ENCODE assay signal across 28 cellular contexts in the genomic region with DNA sequence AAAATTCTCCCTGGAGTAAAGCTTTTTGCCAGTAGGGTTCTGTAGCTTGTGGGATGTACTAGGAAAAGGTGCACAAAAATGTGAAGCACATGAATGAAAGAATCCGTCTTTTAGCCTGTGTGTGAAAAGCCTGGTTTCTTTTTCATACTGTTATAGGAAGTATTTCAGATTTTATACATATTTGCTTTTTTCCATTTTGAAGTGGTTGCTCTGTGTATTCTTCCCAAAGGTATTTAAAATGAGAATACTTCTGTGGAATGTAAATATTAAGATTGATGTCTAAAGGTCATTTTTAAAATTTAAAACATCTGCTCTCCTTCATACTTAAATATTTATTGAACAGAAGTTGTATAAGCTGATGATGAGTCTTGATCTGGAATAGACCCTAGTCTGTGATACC.
"Had no signal": no experiment of that assay in that cellular context is flagged by ENCODE, and none has a peak within 500 bp of the region (broad histone marks: within the 10 kb centered on the region; RNA-seq: fewer than 3 reads in every experiment).

No MANE protein-coding gene starts in this region.

- H3K27ac Mint-ChIP-seq: activated CD4-positive, alpha-beta memory T cell treated with anti-CD3 and anti-CD28 coated beads for 36 hours; activated CD4-positive, alpha-beta T cell treated with anti-CD3 and anti-CD28 coated beads, Interleukin-2, amount 10 ng/mL, durations not matched to agents 24 days and 14 days; activated naive CD4-positive, alpha-beta T cell treated with anti-CD3 and anti-CD28 coated beads, Interleukin-2, amount 10 ng/mL, durations not matched to agents 7 days and 5 days; activated T-cell treated with anti-CD3 and anti-CD28 coated beads, Interleukin-2, amount 50 U/mL, for 24 hours; natural killer cell treated with Interleukin-12 subunit alpha and Interleukin-12 subunit beta and Interleukin-15 and Interleukin-18, amount 100 ng/mL, for 72 hours; stimulated activated naive CD8-positive, alpha-beta T cell treated with anti-CD3 and anti-CD28 coated beads, Interleukin-15, Interleukin-2, amounts not matched to agents 100 ng/mL and 50 ng/mL, for 24 hours; T-helper 1 cell treated with Interleukin-12 subunit alpha and Interleukin-12 subunit beta and Interleukin-4 antibody, amounts not matched to agents 30 μg/mL and 1 μg/mL, for 36 hours had no signal

- H3K4me3 ChIP-seq: colonic mucosa, left ventricle myocardium inferior, lung, mucosa of descending colon, ovary, right lobe of liver, thoracic aorta, uterus had no signal

- DNase-seq: activated CD4-positive, alpha-beta memory T cell treated with anti-CD3 and anti-CD28 coated beads for 36 hours; activated CD4-positive, alpha-beta T cell treated with anti-CD3 and anti-CD28 coated beads, Interleukin-2, amount 10 ng/mL, durations not matched to agents 24 days and 14 days; activated CD8-positive, alpha-beta memory T cell treated with anti-CD3 and anti-CD28 coated beads, Interleukin-2, amount 50 U/mL, for 48 hours; activated gamma-delta T cell; activated naive CD4-positive, alpha-beta T cell treated with anti-CD3 and anti-CD28 coated beads, Interleukin-2, amount 10 ng/mL, durations not matched to agents 7 days and 5 days; activated T-cell treated with anti-CD3 and anti-CD28 coated beads, Interleukin-2, amount 50 U/mL, for 24 hours; amniotic stem cell; colonic mucosa; effector CD8-positive, alpha-beta T cell; left ventricle myocardium inferior; mesendoderm; mucosa of descending colon; ovary; right lobe of liver; stimulated activated CD4-positive, alpha-beta T cell treated with anti-CD3 and anti-CD28 coated beads, Interleukin-12 subunit alpha, Interleukin-12 subunit beta, amount 100 ng/mL, for 4 hours; stimulated activated CD4-positive, alpha-beta T cell treated with anti-CD3 and anti-CD28 coated beads, Interleukin-4, amount 100 ng/mL, for 1 hour; T-helper 9 cell; uterus; WERI-Rb-1 had no signal

- H3K4me1 Mint-ChIP-seq: activated CD4-positive, alpha-beta T cell treated with anti-CD3 and anti-CD28 coated beads, Interleukin-2, amount 10 ng/mL, durations not matched to agents 24 days and 14 days; activated naive CD4-positive, alpha-beta T cell treated with anti-CD3 and anti-CD28 coated beads, Interleukin-2, amount 10 ng/mL, durations not matched to agents 7 days and 5 days; central memory CD8-positive, alpha-beta T cell had no signal

- H3K9me3 ChIP-seq: colonic mucosa, left ventricle myocardium inferior, mucosa of descending colon, ovary, right lobe of liver, thoracic aorta, uterus had no signal

- H3K4me3 Mint-ChIP-seq: activated CD4-positive, alpha-beta memory T cell treated with anti-CD3 and anti-CD28 coated beads for 36 hours; activated CD4-positive, alpha-beta T cell treated with anti-CD3 and anti-CD28 coated beads, Interleukin-2, amount 10 ng/mL, durations not matched to agents 24 days and 14 days; activated naive CD4-positive, alpha-beta T cell treated with anti-CD3 and anti-CD28 coated beads, Interleukin-2, amount 10 ng/mL, durations not matched to agents 7 days and 5 days; activated T-cell treated with anti-CD3 and anti-CD28 coated beads, Interleukin-2, amount 50 U/mL, for 24 hours; central memory CD8-positive, alpha-beta T cell; natural killer cell treated with Interleukin-12 subunit alpha and Interleukin-12 subunit beta and Interleukin-15 and Interleukin-18, amount 100 ng/mL, for 72 hours; stimulated activated naive CD8-positive, alpha-beta T cell treated with anti-CD3 and anti-CD28 coated beads, Interleukin-15, Interleukin-2, amounts not matched to agents 100 ng/mL and 50 ng/mL, for 24 hours; T-helper 1 cell treated with Interleukin-12 subunit alpha and Interleukin-12 subunit beta and Interleukin-4 antibody, amounts not matched to agents 30 μg/mL and 1 μg/mL, for 36 hours had no signal

- H3K9me3 Mint-ChIP-seq: activated CD4-positive, alpha-beta memory T cell treated with anti-CD3 and anti-CD28 coated beads for 36 hours; activated CD4-positive, alpha-beta T cell treated with anti-CD3 and anti-CD28 coated beads, Interleukin-2, amount 10 ng/mL, durations not matched to agents 24 days and 14 days; activated naive CD4-positive, alpha-beta T cell treated with anti-CD3 and anti-CD28 coated beads, Interleukin-2, amount 10 ng/mL, durations not matched to agents 7 days and 5 days; T-helper 1 cell treated with Interleukin-12 subunit alpha and Interleukin-12 subunit beta and Interleukin-4 antibody, amounts not matched to agents 30 μg/mL and 1 μg/mL, for 36 hours had no signal

- ATAC-seq: activated CD4-positive, CD25-positive, alpha-beta regulatory T cell treated with anti-CD3 and anti-CD28 coated beads, Interleukin-2, amount 50 U/mL, for 24 hours; mucosa of descending colon; natural killer cell treated with Interleukin-12 subunit alpha and Interleukin-12 subunit beta and Interleukin-15 and Interleukin-18, amount 100 ng/mL, for 72 hours; right lobe of liver had no signal

- H3K4me1 ChIP-seq: colonic mucosa, right lobe of liver, uterus had no signal

- H3K27ac ChIP-seq: colonic mucosa, epithelial cell of prostate, left ventricle myocardium inferior, ovary, right lobe of liver, thoracic aorta, uterus, WERI-Rb-1 had no signal

- H3K27me3 ChIP-seq: colonic mucosa, ovary, right lobe of liver, uterus had no signal

- H3K36me3 Mint-ChIP-seq: activated CD4-positive, alpha-beta memory T cell treated with anti-CD3 and anti-CD28 coated beads for 36 hours; activated naive CD4-positive, alpha-beta T cell treated with anti-CD3 and anti-CD28 coated beads, Interleukin-2, amount 10 ng/mL, durations not matched to agents 7 days and 5 days had no signal

- H3K27me3 Mint-ChIP-seq: activated CD4-positive, alpha-beta memory T cell treated with anti-CD3 and anti-CD28 coated beads for 36 hours; activated CD4-positive, alpha-beta T cell treated with anti-CD3 and anti-CD28 coated beads, Interleukin-2, amount 10 ng/mL, durations not matched to agents 24 days and 14 days; activated naive CD4-positive, alpha-beta T cell treated with anti-CD3 and anti-CD28 coated beads, Interleukin-2, amount 10 ng/mL, durations not matched to agents 7 days and 5 days; activated T-cell treated with anti-CD3 and anti-CD28 coated beads, Interleukin-2, amount 50 U/mL, for 24 hours; central memory CD8-positive, alpha-beta T cell; natural killer cell treated with Interleukin-12 subunit alpha and Interleukin-12 subunit beta and Interleukin-15 and Interleukin-18, amount 100 ng/mL, for 72 hours; progenitor cell of endocrine pancreas had no signal

- H3K36me3 ChIP-seq: colonic mucosa, left ventricle myocardium inferior, ovary, right lobe of liver, thoracic aorta, uterus, WERI-Rb-1 had no signal
